Comparison of ENCODE assay signal across 1 cellular context in genomic region chr1:87689487-87689886, GRCh38.
TF ChIP-seq lines count a peak whose summit lies in the region.

No MANE protein-coding gene starts in this region.

TF ChIP-seq in GM23338, 12 proteins besides CTCF, POLR2A, EP300 and RAD21 (continued from another document):
- no peak for TF ChIP-seq REST (IDR thresholded peaks at IDR 0.05; ENCODE audit: unreplicated experiment)
- TF ChIP-seq ZNF331 (CRISPR knock-in tag; IDR thresholded peaks at IDR 0.05; ENCODE audit: low read depth): no peak
- TF ChIP-seq EZH2phosphoT487 (IDR thresholded peaks at IDR 0.05; ENCODE audit: unreplicated experiment): no peak
- TF ChIP-seq ETS1 (IDR thresholded peaks at IDR 0.05): no peak
